8 cellular contexts compared by ENCODE assay signal in genomic region chr7:100475549-100475948, GRCh38. TPM values are rescaled to one million over a fixed set of nuclear protein-coding genes. Genes with fewer than 3 reads are reported as not detected.
DNase-seq lines count a peak whose midpoint lies in the region; ATAC-seq, FAIRE-seq and TF ChIP-seq lines count a peak whose summit lies in the region.
"Had no signal": no experiment of that assay in that cellular context is flagged by ENCODE, and none has a peak within 500 bp of the region (broad histone marks: within the 10 kb centered on the region; RNA-seq: fewer than 3 reads in every experiment).

No MANE protein-coding gene starts in this region.

- H3K79me2 ChIP-seq in keratinocyte (ENCODE audit: control insufficient read depth, insufficient read depth, low read length) (peaks cover 33% of the 10 kb centered on the region), trophoblast cell (ENCODE audit: control insufficient read depth, insufficient read depth, low read length, poor library complexity) (peaks cover 15% of the 10 kb centered on the region), MM.1S (ENCODE audit: low read length) (peaks cover 40% of the 10 kb centered on the region)

- no peak overlapping the region for H4K12ac ChIP-seq in trophoblast cell (ENCODE audit: low read depth, low read length)

- no peak for TF ChIP-seq POLR2A in A549 (IDR thresholded peaks at IDR 0.05; ENCODE audit: low read length)

- DNase-seq in A549 (ENCODE audit: low read depth in 1 of 2, low spot score in 1 of 2) (no peak), keratinocyte (ENCODE audit: low read depth, low spot score) (no peak), trophoblast cell (no peak), MM.1S (no peak), LoVo (ENCODE audit: low spot score) (no peak)
- DNase-seq: activated CD4-positive, alpha-beta T cell treated with anti-CD3 and anti-CD28 coated beads, Interleukin-2, amount 50 U/mL, for 4 hours; DMS79 had no signal

- POLR2A ChIA-PET in A549 (lab: Yijun Ruan, JAX) = no interaction called here

- H3K9ac ChIP-seq in keratinocyte (ENCODE audit: control insufficient read depth, extremely low read depth, insufficient read depth, low read length) (no peak overlapping the region), trophoblast cell (ENCODE audit: low read length) (no peak overlapping the region), MM.1S (ENCODE audit: low read length) (no peak overlapping the region)

- no peaks in the 10 kb centered on the region for H3K9me2 ChIP-seq in MM.1S (replicated peaks; ENCODE audit: insufficient read depth, low read length)

- TF ChIP-seq RAD21 in A549 (conservative IDR thresholded peaks at IDR 0.05 in 1 of 2, IDR thresholded peaks at IDR 0.05 in 1 of 2) = no peak

- H3K9me1 ChIP-seq in keratinocyte (ENCODE audit: control insufficient read depth, extremely low read depth, insufficient read depth, low read length) = no peaks in the 10 kb centered on the region

- H3K36me3 ChIP-seq in keratinocyte (ENCODE audit: control insufficient read depth in 2 of 2, extremely low read depth in 1 of 2, insufficient read depth in 2 of 2, low read length in 2 of 2) = peaks cover 0 to 9% of the 10 kb centered on the region in 2 experiments
- peaks cover 24 to 29% of the 10 kb centered on the region in 2 experiments for H3K36me3 ChIP-seq in trophoblast cell (ENCODE audit: control insufficient read depth in 1 of 2, insufficient read depth in 2 of 2, low read length in 2 of 2)
- H3K36me3 ChIP-seq in MM.1S (replicated peaks; ENCODE audit: insufficient read depth, low read length) = no peaks in the 10 kb centered on the region

- H3K4me3 ChIP-seq in A549 = no peak overlapping the region
- H3K4me3 ChIP-seq in keratinocyte (ENCODE audit: control insufficient read depth in 2 of 3, extremely low read depth in 1 of 3, insufficient read depth in 2 of 3, low read depth in 1 of 3, low read length in 3 of 3) = no peak overlapping the region
- no peak overlapping the region for H3K4me3 ChIP-seq in trophoblast cell (ENCODE audit: low read depth, low read length)
- no peak overlapping the region for H3K4me3 ChIP-seq in MM.1S (ENCODE audit: low read length)

- no peaks in the 10 kb centered on the region for H4K20me1 ChIP-seq in keratinocyte (ENCODE audit: control insufficient read depth, extremely low read depth, insufficient read depth, low read length)
- no peaks in the 10 kb centered on the region for H4K20me1 ChIP-seq in MM.1S (ENCODE audit: insufficient read depth, low read length)

- no peak overlapping the region for H3K23ac ChIP-seq in trophoblast cell (ENCODE audit: low read length)

- no peaks in the 10 kb centered on the region for H3K9me3 ChIP-seq in A549
- H3K9me3 ChIP-seq in keratinocyte (ENCODE audit: control insufficient read depth, low read depth, low read length) = no peaks in the 10 kb centered on the region
- H3K9me3 ChIP-seq in trophoblast cell (ENCODE audit: insufficient read depth, low read depth, low read length) = no peaks in the 10 kb centered on the region
- no peaks in the 10 kb centered on the region for H3K9me3 ChIP-seq in MM.1S (replicated peaks; ENCODE audit: insufficient read depth, low read length)

- H3K27me3 ChIP-seq in keratinocyte (ENCODE audit: control insufficient read depth, extremely low read depth, insufficient read depth, low read length) (no peaks in the 10 kb centered on the region), trophoblast cell (ENCODE audit: insufficient read depth, low read length) (no peaks in the 10 kb centered on the region), MM.1S (replicated peaks; ENCODE audit: insufficient read depth, low read length) (no peaks in the 10 kb centered on the region)

- H2AFZ ChIP-seq in keratinocyte (ENCODE audit: control insufficient read depth, low read length) = no peak overlapping the region
- H2AFZ ChIP-seq in trophoblast cell (ENCODE audit: insufficient read depth, low read length, poor library complexity) = no peak overlapping the region
- H2AFZ ChIP-seq in MM.1S (ENCODE audit: low read length) = no peak overlapping the region

- CTCF ChIA-PET in A549 (lab: Yijun Ruan, JAX) = interaction anchor here (0.6 to 8.5 kb wide), 8 partner anchors 7 to 219 kb away, joined by 3 to 127 read pairs (median 4); no protein-coding TSS in a partner anchor

- no peak overlapping the region for H3K27ac ChIP-seq in A549
- H3K27ac ChIP-seq in VCaP = peak overlapping the region; percentile 97; the same call in 1 of the 2 replicates
- no peak overlapping the region for H3K27ac ChIP-seq in keratinocyte (ENCODE audit: control insufficient read depth, insufficient read depth, low read length)
- H3K27ac ChIP-seq in trophoblast cell (ENCODE audit: low read depth, low read length) = no peak overlapping the region
- no peak overlapping the region for H3K27ac ChIP-seq in MM.1S (ENCODE audit: low read length)

- no peak overlapping the region for H2AK5ac ChIP-seq in trophoblast cell (ENCODE audit: low read length)

- TF ChIP-seq CTCF in A549 (IDR thresholded peaks at IDR 0.05) = no peak
- TF ChIP-seq CTCF in VCaP (conservative IDR thresholded peaks at IDR 0.05) = no peak
- no peak for TF ChIP-seq CTCF in keratinocyte (optimal IDR thresholded peaks at IDR 0.05 in 1 of 3, IDR thresholded peaks at IDR 0.05 in 1 of 3, conservative IDR thresholded peaks at IDR 0.05 in 1 of 3; ENCODE audit: extremely low read depth in 1 of 3, insufficient read depth in 2 of 3, low read length in 3 of 3)
- TF ChIP-seq CTCF in MM.1S (IDR thresholded peaks at IDR 0.05; ENCODE audit: low read length) = no peak

- no peak overlapping the region for H2BK12ac ChIP-seq in trophoblast cell (ENCODE audit: low read length)

- dilution Hi-C loops in keratinocyte (cut with MboI; ENCODE audit: extremely low pct_ligation_motif_present, low sequenced_read_pairs) = no loop called here

- no peak for FAIRE-seq in A549 (lab: Jason Lieb, UNC)
- FAIRE-seq in keratinocyte (lab: Jason Lieb, UNC) = no peak

- no peak overlapping the region for H3K14ac ChIP-seq in trophoblast cell (ENCODE audit: low read length)

- H3K4me2 ChIP-seq in A549 = 0 out of 3 replicates have a peak overlapping the region, but pooled peaks have one; percentile 74
- peak overlapping the region; percentile 37 for H3K4me2 ChIP-seq in keratinocyte (ENCODE audit: control insufficient read depth, extremely low read depth, insufficient read depth, low read depth, low read length)
- H3K4me2 ChIP-seq in trophoblast cell (ENCODE audit: low read length) = no peak overlapping the region
- H3K4me2 ChIP-seq in MM.1S (ENCODE audit: low read depth, low read length) = no peak overlapping the region

- no peak overlapping the region for H4K91ac ChIP-seq in trophoblast cell (ENCODE audit: low read depth, low read length)

- H3K18ac ChIP-seq in trophoblast cell (ENCODE audit: low read length) = no peak overlapping the region

- WGBS in A549 (ENCODE audit: missing lambda C conversion rate) = 97% methylated on average over 9 of the region's 9 CpGs
- no CpG with 5 or more reads among the region's 9 CpGs for WGBS in trophoblast cell (ENCODE audit: extremely low coverage, insufficient coverage, insufficient read length)

- no peak overlapping the region for H3K4ac ChIP-seq in trophoblast cell (ENCODE audit: low read depth, low read length)

- H2BK120ac ChIP-seq in trophoblast cell (ENCODE audit: insufficient read depth, low read length, poor library complexity) = no peak overlapping the region

- no peak for TF ChIP-seq EP300 in A549 (IDR thresholded peaks at IDR 0.05)

- peaks cover 3% of the 10 kb centered on the region for H3F3A ChIP-seq in MM.1S (ENCODE audit: insufficient read depth, low read length)

- H3K79me1 ChIP-seq in trophoblast cell (ENCODE audit: low read length) = peaks cover 10% of the 10 kb centered on the region

- no peak overlapping the region for H4K8ac ChIP-seq in trophoblast cell (ENCODE audit: low read depth, low read length)

- H3K4me1 ChIP-seq in A549 (peaks cover 33% of the 10 kb centered on the region), keratinocyte (ENCODE audit: control insufficient read depth, extremely low read depth, insufficient read depth, low read length) (peaks cover 33% of the 10 kb centered on the region), trophoblast cell (ENCODE audit: control insufficient read depth in 1 of 2, insufficient read depth in 2 of 2, low read length in 2 of 2) (peaks cover 13 to 18% of the 10 kb centered on the region in 2 experiments), MM.1S (ENCODE audit: low read length) (peaks cover 8% of the 10 kb centered on the region; the same call in 1 of the 2 replicates)

- no peak overlapping the region for H2BK5ac ChIP-seq in trophoblast cell (ENCODE audit: low read depth, low read length, poor library complexity)

- ATAC-seq in A549 = no peak

RNA-seq across cellular contexts. Expression of gene TSC22D4, which starts 3.5 kb away (rescaled TPM):
- polyA plus RNA-seq in A549 (2011; rRNA removed) (6.2 and 7.9 TPM in 2 replicates), A549 (2017; fragmentation: RNase III; extraction: RNeasy Plus Mini Kit Qiagen cat#74134 plus additional on column Dnase treatment) (20.7 to 28.9 TPM (median 28.3 TPM) in 3 replicates), keratinocyte (8.4 to 16.6 TPM (median 9.1 TPM) in 3 replicates)
- polyA plus RNA-seq in A549 (2012; cell fraction: cytosol; rRNA removed) = 15.5 and 22.6 TPM in 2 replicates
- polyA plus RNA-seq in A549 (2012; cell fraction: nucleus; rRNA removed) = 26.1 and 31.1 TPM in 2 replicates
- polyA minus RNA-seq in A549 (2011; rRNA and poly(A)+ RNA removed) = 6.5 and 8.2 TPM in 2 replicates
- 7.3 TPM for polyA plus RNA-seq in keratinocyte (2011; ENCODE audit: low read depth)
- polyA plus RNA-seq in keratinocyte (2011; cell fraction: cytosol; rRNA removed) = 9.4 and 20.9 TPM in 2 replicates
- polyA plus RNA-seq in keratinocyte (2011; cell fraction: nucleus; rRNA removed) = 22.5 and 30.0 TPM in 2 replicates
- polyA plus RNA-seq in keratinocyte (2012; ENCODE audit: low replicate concordance) = 23.1 and 23.2 TPM in 2 replicates
- polyA minus RNA-seq in keratinocyte = 6.6 to 18.2 TPM (median 7.0 TPM) in 3 replicates
- 31.5 TPM for polyA minus RNA-seq in keratinocyte (2011; cell fraction: cytosol; rRNA and poly(A)+ RNA removed)
- 14.6 and 17.1 TPM in 2 replicates for polyA minus RNA-seq in keratinocyte (2011; cell fraction: nucleus; rRNA and poly(A)+ RNA removed)
- polyA plus RNA-seq in trophoblast cell (2013) = 24.3 and 24.6 TPM in 2 replicates

RNA-seq across cellular contexts. Expression of gene NYAP1, which starts 8.2 kb away (rescaled TPM):
- 0.32 and 0.47 TPM in 2 replicates for polyA plus RNA-seq in A549 (2011; rRNA removed)
- 0.70 and 0.96 TPM in 2 replicates for polyA plus RNA-seq in A549 (2012; cell fraction: cytosol; rRNA removed)
- polyA plus RNA-seq in A549 (2012; cell fraction: nucleus; rRNA removed) = 1.6 and 1.9 TPM in 2 replicates
- 1.5 to 3.7 TPM (median 3.1 TPM) in 3 replicates for polyA plus RNA-seq in A549 (2017; fragmentation: RNase III; extraction: RNeasy Plus Mini Kit Qiagen cat#74134 plus additional on column Dnase treatment)
- polyA minus RNA-seq in A549 (2011; rRNA and poly(A)+ RNA removed) = 0.12 and 0.24 TPM in 2 replicates
- polyA plus RNA-seq in keratinocyte = 0.16 to 0.48 TPM (median 0.16 TPM) in 3 replicates
- polyA plus RNA-seq in keratinocyte (2011; ENCODE audit: low read depth) = not detected
- polyA plus RNA-seq in keratinocyte (2011; cell fraction: cytosol; rRNA removed) = 0.06 and 0.48 TPM in 2 replicates
- 0.37 and 1.0 TPM in 2 replicates for polyA plus RNA-seq in keratinocyte (2011; cell fraction: nucleus; rRNA removed)
- 0.36 TPM in 1 of 2 replicates, not detected in the other for polyA plus RNA-seq in keratinocyte (2012; ENCODE audit: low replicate concordance)
- polyA minus RNA-seq in keratinocyte = not detected in 3 replicates
- 1.9 TPM for polyA minus RNA-seq in keratinocyte (2011; cell fraction: cytosol; rRNA and poly(A)+ RNA removed)
- 0.23 and 0.42 TPM in 2 replicates for polyA minus RNA-seq in keratinocyte (2011; cell fraction: nucleus; rRNA and poly(A)+ RNA removed)
- polyA plus RNA-seq in trophoblast cell (2013) = 0.76 and 0.81 TPM in 2 replicates

RNA-seq across cellular contexts. Expression of gene SPACDR, which starts 11.5 kb away (rescaled TPM):
- polyA plus RNA-seq in A549 (2011; rRNA removed) (0.17 and 0.40 TPM in 2 replicates), A549 (2017; fragmentation: RNase III; extraction: RNeasy Plus Mini Kit Qiagen cat#74134 plus additional on column Dnase treatment) (0.33 to 0.39 TPM (median 0.34 TPM) in 3 replicates), keratinocyte (0.24 to 0.54 TPM (median 0.37 TPM) in 3 replicates)
- 0.49 and 0.54 TPM in 2 replicates for polyA plus RNA-seq in A549 (2012; cell fraction: cytosol; rRNA removed)
- 0.62 and 0.92 TPM in 2 replicates for polyA plus RNA-seq in A549 (2012; cell fraction: nucleus; rRNA removed)
- polyA minus RNA-seq in A549 (2011; rRNA and poly(A)+ RNA removed) = not detected in 2 replicates
- not detected for polyA plus RNA-seq in keratinocyte (2011; ENCODE audit: low read depth)
- polyA plus RNA-seq in keratinocyte (2011; cell fraction: cytosol; rRNA removed) = 0.61 and 0.64 TPM in 2 replicates
- 2.1 TPM in 2 replicates for polyA plus RNA-seq in keratinocyte (2011; cell fraction: nucleus; rRNA removed)
- 0.30 and 1.3 TPM in 2 replicates for polyA plus RNA-seq in keratinocyte (2012; ENCODE audit: low replicate concordance)
- polyA minus RNA-seq in keratinocyte = 0.53 to 1.7 TPM (median 1.4 TPM) in 3 replicates
- not detected for polyA minus RNA-seq in keratinocyte (2011; cell fraction: cytosol; rRNA and poly(A)+ RNA removed)
- polyA minus RNA-seq in keratinocyte (2011; cell fraction: nucleus; rRNA and poly(A)+ RNA removed) = not detected in 2 replicates
- 1.1 TPM in 2 replicates for polyA plus RNA-seq in trophoblast cell (2013)

RNA-seq across cellular contexts. Expression of gene PPP1R35, which starts 39.3 kb away (rescaled TPM):
- polyA plus RNA-seq in A549 (2011; rRNA removed) (15.2 and 15.7 TPM in 2 replicates), A549 (2017; fragmentation: RNase III; extraction: RNeasy Plus Mini Kit Qiagen cat#74134 plus additional on column Dnase treatment) (29.9 to 33.0 TPM (median 31.6 TPM) in 3 replicates), keratinocyte (12.2 to 15.3 TPM (median 13.3 TPM) in 3 replicates)
- polyA plus RNA-seq in A549 (2012; cell fraction: cytosol; rRNA removed) = 66.3 and 69.9 TPM in 2 replicates
- polyA plus RNA-seq in A549 (2012; cell fraction: nucleus; rRNA removed) = 103 and 122 TPM in 2 replicates
- polyA minus RNA-seq in A549 (2011; rRNA and poly(A)+ RNA removed) = 9.5 and 10.7 TPM in 2 replicates
- polyA plus RNA-seq in keratinocyte (2011; ENCODE audit: low read depth) = 2.2 TPM
- polyA plus RNA-seq in keratinocyte (2011; cell fraction: cytosol; rRNA removed) = 7.4 and 15.5 TPM in 2 replicates
- polyA plus RNA-seq in keratinocyte (2011; cell fraction: nucleus; rRNA removed) = 18.8 and 27.4 TPM in 2 replicates
- 21.6 and 22.8 TPM in 2 replicates for polyA plus RNA-seq in keratinocyte (2012; ENCODE audit: low replicate concordance)
- polyA minus RNA-seq in keratinocyte = 2.2 to 3.6 TPM (median 3.1 TPM) in 3 replicates
- 21.1 TPM for polyA minus RNA-seq in keratinocyte (2011; cell fraction: cytosol; rRNA and poly(A)+ RNA removed)
- 4.0 and 5.8 TPM in 2 replicates for polyA minus RNA-seq in keratinocyte (2011; cell fraction: nucleus; rRNA and poly(A)+ RNA removed)
- polyA plus RNA-seq in trophoblast cell (2013) = 42.2 and 45.3 TPM in 2 replicates

RNA-seq across cellular contexts. Expression of gene MEPCE, which starts 45.9 kb away (rescaled TPM):
- polyA plus RNA-seq in A549 (2011; rRNA removed) (10.0 and 13.1 TPM in 2 replicates), A549 (2017; fragmentation: RNase III; extraction: RNeasy Plus Mini Kit Qiagen cat#74134 plus additional on column Dnase treatment) (36.7 to 38.4 TPM (median 38.2 TPM) in 3 replicates), keratinocyte (10.6 to 14.7 TPM (median 10.8 TPM) in 3 replicates)
- polyA plus RNA-seq in A549 (2012; cell fraction: cytosol; rRNA removed) = 19.7 and 25.3 TPM in 2 replicates
- polyA plus RNA-seq in A549 (2012; cell fraction: nucleus; rRNA removed) = 30.0 and 34.0 TPM in 2 replicates
- 22.3 and 25.4 TPM in 2 replicates for polyA minus RNA-seq in A549 (2011; rRNA and poly(A)+ RNA removed)
- polyA plus RNA-seq in keratinocyte (2011; ENCODE audit: low read depth) = 7.9 TPM
- 6.6 and 10.3 TPM in 2 replicates for polyA plus RNA-seq in keratinocyte (2011; cell fraction: cytosol; rRNA removed)
- 20.1 and 26.0 TPM in 2 replicates for polyA plus RNA-seq in keratinocyte (2011; cell fraction: nucleus; rRNA removed)
- 19.7 and 22.2 TPM in 2 replicates for polyA plus RNA-seq in keratinocyte (2012; ENCODE audit: low replicate concordance)
- 18.5 to 33.5 TPM (median 19.0 TPM) in 3 replicates for polyA minus RNA-seq in keratinocyte
- polyA minus RNA-seq in keratinocyte (2011; cell fraction: cytosol; rRNA and poly(A)+ RNA removed) = 18.2 TPM
- polyA minus RNA-seq in keratinocyte (2011; cell fraction: nucleus; rRNA and poly(A)+ RNA removed) = 15.1 and 15.7 TPM in 2 replicates
- 21.4 and 21.7 TPM in 2 replicates for polyA plus RNA-seq in trophoblast cell (2013)

Comparison
In these comparisons a context has a peak if more than half of its experiments do, and no peak if none do; other contexts are left out.
1. H3K4me2 ChIP-seq: peak in A549 (single experiment) and keratinocyte (single experiment); none in trophoblast cell (single experiment) and MM.1S (single experiment).